Comparison of ENCODE assay signal across 1 cellular context in the genomic region with DNA sequence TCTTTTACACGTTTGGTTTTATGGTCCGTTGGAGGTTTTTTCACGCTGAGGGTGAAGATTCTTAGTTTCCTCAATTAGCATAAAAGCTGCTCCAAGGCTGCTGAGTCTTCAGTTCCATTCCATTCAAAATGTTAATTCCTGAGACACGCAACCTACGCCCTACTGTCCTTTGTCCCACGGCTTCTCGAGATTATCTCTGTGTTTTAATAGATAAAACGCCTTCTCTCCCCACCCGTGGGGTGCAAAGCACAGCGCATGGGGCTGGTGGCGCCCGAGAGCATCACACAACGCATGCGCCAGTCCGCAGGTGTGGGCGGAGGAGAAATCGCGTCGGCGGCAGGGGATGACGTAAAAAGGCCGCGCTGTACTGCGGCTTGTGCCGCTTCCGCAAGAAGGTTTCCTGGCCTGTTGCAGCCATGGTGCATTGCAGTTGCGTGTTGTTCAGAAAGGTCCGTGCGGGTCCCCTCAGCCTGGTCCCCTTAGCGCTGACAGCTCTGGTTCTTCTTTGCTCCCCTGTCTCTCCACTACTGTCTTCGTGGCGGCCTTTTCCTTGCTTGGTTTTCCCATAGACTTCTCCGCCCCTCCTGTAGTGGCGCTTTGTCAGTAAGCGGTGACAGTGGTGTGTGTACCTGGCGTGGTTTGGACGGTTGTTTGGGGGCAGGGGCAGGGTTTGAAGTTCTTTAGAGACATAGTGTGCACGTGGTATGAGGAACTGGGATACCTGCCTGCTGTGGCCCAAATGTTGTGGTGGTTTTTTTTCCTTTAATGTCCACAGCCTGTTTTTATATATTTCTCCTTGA.
TF ChIP-seq lines count a peak whose summit lies in the region.

A gene with protein sequence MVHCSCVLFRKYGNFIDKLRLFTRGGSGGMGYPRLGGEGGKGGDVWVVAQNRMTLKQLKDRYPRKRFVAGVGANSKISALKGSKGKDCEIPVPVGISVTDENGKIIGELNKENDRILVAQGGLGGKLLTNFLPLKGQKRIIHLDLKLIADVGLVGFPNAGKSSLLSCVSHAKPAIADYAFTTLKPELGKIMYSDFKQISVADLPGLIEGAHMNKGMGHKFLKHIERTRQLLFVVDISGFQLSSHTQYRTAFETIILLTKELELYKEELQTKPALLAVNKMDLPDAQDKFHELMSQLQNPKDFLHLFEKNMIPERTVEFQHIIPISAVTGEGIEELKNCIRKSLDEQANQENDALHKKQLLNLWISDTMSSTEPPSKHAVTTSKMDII (plus strand): TSS at position 391 of the 800 bp plus-strand sequence. CDS start 26 bp downstream, at position 417.

TF ChIP-seq in H1, 55 proteins besides CTCF, POLR2A, EP300 and RAD21 (continued from another document):
- TF ChIP-seq, protein P1, sequence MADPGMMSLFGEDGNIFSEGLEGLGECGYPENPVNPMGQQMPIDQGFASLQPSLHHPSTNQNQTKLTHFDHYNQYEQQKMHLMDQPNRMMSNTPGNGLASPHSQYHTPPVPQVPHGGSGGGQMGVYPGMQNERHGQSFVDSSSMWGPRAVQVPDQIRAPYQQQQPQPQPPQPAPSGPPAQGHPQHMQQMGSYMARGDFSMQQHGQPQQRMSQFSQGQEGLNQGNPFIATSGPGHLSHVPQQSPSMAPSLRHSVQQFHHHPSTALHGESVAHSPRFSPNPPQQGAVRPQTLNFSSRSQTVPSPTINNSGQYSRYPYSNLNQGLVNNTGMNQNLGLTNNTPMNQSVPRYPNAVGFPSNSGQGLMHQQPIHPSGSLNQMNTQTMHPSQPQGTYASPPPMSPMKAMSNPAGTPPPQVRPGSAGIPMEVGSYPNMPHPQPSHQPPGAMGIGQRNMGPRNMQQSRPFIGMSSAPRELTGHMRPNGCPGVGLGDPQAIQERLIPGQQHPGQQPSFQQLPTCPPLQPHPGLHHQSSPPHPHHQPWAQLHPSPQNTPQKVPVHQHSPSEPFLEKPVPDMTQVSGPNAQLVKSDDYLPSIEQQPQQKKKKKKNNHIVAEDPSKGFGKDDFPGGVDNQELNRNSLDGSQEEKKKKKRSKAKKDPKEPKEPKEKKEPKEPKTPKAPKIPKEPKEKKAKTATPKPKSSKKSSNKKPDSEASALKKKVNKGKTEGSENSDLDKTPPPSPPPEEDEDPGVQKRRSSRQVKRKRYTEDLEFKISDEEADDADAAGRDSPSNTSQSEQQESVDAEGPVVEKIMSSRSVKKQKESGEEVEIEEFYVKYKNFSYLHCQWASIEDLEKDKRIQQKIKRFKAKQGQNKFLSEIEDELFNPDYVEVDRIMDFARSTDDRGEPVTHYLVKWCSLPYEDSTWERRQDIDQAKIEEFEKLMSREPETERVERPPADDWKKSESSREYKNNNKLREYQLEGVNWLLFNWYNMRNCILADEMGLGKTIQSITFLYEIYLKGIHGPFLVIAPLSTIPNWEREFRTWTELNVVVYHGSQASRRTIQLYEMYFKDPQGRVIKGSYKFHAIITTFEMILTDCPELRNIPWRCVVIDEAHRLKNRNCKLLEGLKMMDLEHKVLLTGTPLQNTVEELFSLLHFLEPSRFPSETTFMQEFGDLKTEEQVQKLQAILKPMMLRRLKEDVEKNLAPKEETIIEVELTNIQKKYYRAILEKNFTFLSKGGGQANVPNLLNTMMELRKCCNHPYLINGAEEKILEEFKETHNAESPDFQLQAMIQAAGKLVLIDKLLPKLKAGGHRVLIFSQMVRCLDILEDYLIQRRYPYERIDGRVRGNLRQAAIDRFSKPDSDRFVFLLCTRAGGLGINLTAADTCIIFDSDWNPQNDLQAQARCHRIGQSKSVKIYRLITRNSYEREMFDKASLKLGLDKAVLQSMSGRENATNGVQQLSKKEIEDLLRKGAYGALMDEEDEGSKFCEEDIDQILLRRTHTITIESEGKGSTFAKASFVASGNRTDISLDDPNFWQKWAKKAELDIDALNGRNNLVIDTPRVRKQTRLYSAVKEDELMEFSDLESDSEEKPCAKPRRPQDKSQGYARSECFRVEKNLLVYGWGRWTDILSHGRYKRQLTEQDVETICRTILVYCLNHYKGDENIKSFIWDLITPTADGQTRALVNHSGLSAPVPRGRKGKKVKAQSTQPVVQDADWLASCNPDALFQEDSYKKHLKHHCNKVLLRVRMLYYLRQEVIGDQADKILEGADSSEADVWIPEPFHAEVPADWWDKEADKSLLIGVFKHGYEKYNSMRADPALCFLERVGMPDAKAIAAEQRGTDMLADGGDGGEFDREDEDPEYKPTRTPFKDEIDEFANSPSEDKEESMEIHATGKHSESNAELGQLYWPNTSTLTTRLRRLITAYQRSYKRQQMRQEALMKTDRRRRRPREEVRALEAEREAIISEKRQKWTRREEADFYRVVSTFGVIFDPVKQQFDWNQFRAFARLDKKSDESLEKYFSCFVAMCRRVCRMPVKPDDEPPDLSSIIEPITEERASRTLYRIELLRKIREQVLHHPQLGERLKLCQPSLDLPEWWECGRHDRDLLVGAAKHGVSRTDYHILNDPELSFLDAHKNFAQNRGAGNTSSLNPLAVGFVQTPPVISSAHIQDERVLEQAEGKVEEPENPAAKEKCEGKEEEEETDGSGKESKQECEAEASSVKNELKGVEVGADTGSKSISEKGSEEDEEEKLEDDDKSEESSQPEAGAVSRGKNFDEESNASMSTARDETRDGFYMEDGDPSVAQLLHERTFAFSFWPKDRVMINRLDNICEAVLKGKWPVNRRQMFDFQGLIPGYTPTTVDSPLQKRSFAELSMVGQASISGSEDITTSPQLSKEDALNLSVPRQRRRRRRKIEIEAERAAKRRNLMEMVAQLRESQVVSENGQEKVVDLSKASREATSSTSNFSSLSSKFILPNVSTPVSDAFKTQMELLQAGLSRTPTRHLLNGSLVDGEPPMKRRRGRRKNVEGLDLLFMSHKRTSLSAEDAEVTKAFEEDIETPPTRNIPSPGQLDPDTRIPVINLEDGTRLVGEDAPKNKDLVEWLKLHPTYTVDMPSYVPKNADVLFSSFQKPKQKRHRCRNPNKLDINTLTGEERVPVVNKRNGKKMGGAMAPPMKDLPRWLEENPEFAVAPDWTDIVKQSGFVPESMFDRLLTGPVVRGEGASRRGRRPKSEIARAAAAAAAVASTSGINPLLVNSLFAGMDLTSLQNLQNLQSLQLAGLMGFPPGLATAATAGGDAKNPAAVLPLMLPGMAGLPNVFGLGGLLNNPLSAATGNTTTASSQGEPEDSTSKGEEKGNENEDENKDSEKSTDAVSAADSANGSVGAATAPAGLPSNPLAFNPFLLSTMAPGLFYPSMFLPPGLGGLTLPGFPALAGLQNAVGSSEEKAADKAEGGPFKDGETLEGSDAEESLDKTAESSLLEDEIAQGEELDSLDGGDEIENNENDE (IDR thresholded peaks at IDR 0.05; ENCODE audit: insufficient replicate concordance, low read length), result no peak
- TF ChIP-seq JUND (IDR thresholded peaks at IDR 0.05; ENCODE audit: low read length), result no peak; the same call in 1 of the 2 replicates
